In the genomic region with DNA sequence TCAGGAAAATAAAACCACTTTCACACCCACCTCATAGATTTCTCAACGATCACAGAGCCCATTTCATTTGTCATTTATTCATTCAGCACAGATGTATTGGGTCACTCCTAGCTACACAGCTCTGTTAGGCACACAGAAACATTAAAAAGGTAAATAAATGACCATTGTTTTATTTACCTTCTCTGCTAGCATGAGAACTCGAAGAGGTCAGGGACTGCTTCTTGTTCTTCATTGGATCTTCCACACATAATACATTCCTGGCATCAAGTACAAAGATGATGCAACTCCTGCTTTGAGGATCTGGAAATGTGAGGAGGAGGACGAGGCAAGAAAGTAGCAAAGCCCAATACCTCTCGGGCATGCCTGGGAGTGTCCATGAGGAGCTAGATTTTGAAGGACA, we compare ENCODE assay signal across 17 cellular contexts.
DNase-seq lines count a peak whose midpoint lies in the region; ATAC-seq lines count a peak whose summit lies in the region.
"Had no signal": no experiment of that assay in that cellular context is flagged by ENCODE, and none has a peak within 500 bp of the region (broad histone marks: within the 10 kb centered on the region; RNA-seq: fewer than 3 reads in every experiment).

No MANE protein-coding gene starts in this region.

- peaks cover 8% of the 10 kb centered on the region for H3K4me1 Mint-ChIP-seq in stimulated activated memory B cell treated with anti-CD40 and anti-IgM and Interleukin-4, amounts not matched to agents 10 μg/mL and 1 μg/mL and 100 μg/mL, for 72 hours
- H3K4me1 Mint-ChIP-seq: B cell had no signal

- no peaks in the 10 kb centered on the region for H3K36me3 Mint-ChIP-seq in stimulated activated memory B cell treated with anti-CD40 and anti-IgM and Interleukin-4, amounts not matched to agents 10 μg/mL and 1 μg/mL and 100 μg/mL, for 72 hours

- H3K27ac Mint-ChIP-seq in stimulated activated memory B cell treated with anti-CD40 and anti-IgM and Interleukin-4, amounts not matched to agents 10 μg/mL and 1 μg/mL and 100 μg/mL, for 72 hours: peak overlapping the region; percentile 16
- H3K27ac Mint-ChIP-seq: B cell had no signal

- H3K4me3 Mint-ChIP-seq in stimulated activated memory B cell treated with anti-CD40 and anti-IgM and Interleukin-4, amounts not matched to agents 10 μg/mL and 1 μg/mL and 100 μg/mL, for 72 hours: no peak overlapping the region
- H3K4me3 Mint-ChIP-seq: B cell had no signal

- DNase-seq in DMS53 (lab: John Stamatoyannopoulos, UW) (peak; percentile 6), DMS53 treated with DMSO at 0.1 percent for 48 hours (lab: John Stamatoyannopoulos, UW; ENCODE audit: unreplicated experiment) (no peak), amniotic epithelial cell (ENCODE audit: low read depth) (peak; percentile 2), left lobe of liver (ENCODE audit: low spot score) (no peak), putamen (ENCODE audit: low spot score) (no peak)
- DNase-seq: GDM1, MG63, NCI-H1092, NCI-H1436 treated with DMSO at 0.1 percent for 48 hours, NCI-H2029, NCI-H2171 treated with DMSO at 0.1 percent for 48 hours, NCI-H446 treated with DMSO at 0.1 percent for 48 hours, Right ventricle myocardium superior had no signal

- H3K27me3 Mint-ChIP-seq in stimulated activated memory B cell treated with anti-CD40 and anti-IgM and Interleukin-4, amounts not matched to agents 10 μg/mL and 1 μg/mL and 100 μg/mL, for 72 hours: no peaks in the 10 kb centered on the region
- H3K27me3 Mint-ChIP-seq: B cell had no signal

- no peaks in the 10 kb centered on the region for H3K9me3 Mint-ChIP-seq in stimulated activated memory B cell treated with anti-CD40 and anti-IgM and Interleukin-4, amounts not matched to agents 10 μg/mL and 1 μg/mL and 100 μg/mL, for 72 hours

- peak; percentile 60 for ATAC-seq in left lobe of liver
- ATAC-seq in stimulated activated memory B cell treated with anti-CD40 and anti-IgM and Interleukin-4, amounts not matched to agents 10 μg/mL and 1 μg/mL and 100 μg/mL, for 72 hours: no peak
- no peak for ATAC-seq in HG02870 (IDR thresholded peaks at IDR 0.05; ENCODE audit: unreplicated experiment)
- ATAC-seq in HG03378 (IDR thresholded peaks at IDR 0.05; ENCODE audit: unreplicated experiment): no peak

Comparison
In these comparisons a context has a peak if more than half of its experiments do, and no peak if none do; other contexts are left out.
1. DNase-seq: peak in DMS53 (single experiment) and amniotic epithelial cell (single experiment); none in DMS53 treated with DMSO at 0.1 percent for 48 hours (single experiment), left lobe of liver (single experiment) and putamen (single experiment).